ENCODE assay signal across 16 cellular contexts in the genomic region with DNA sequence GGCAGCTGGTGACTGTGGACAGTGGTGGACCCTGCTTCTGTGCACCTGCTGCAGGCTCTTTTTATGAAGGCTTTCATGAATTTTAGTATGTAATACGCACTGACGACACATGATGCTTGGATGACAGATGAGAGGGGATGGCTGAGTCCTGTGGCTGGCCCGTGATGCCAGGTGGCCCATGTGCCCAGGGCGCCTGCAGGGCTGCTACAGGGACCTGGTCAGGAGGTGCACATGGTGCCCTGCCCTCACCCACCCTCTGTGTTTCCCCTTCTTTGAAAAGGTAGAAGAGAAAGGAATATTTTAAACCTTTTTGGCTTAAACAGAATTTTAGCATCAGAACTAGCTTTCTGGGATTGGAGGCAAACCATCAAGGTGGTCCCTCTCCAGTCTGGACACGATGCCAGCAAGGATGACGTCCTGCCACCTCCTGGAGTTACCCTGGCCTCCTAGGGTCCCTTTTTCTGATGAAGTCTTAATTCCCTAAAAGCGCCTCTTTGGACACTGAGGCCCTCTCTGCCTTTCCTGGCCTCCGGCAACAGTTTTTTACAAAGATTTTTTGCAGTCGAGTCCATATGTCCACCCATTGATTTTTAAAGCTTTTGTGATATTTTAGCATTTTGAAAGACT. TPM values are rescaled to one million over a fixed set of nuclear protein-coding genes. Genes with fewer than 3 reads are reported as not detected.
A peak's percentile ranks its signal among the peaks of the same experiment; 100 is the strongest.
DNase-seq lines count a peak whose midpoint lies in the region; ATAC-seq and TF ChIP-seq lines count a peak whose summit lies in the region.
"Had no signal": no experiment of that assay in that cellular context is flagged by ENCODE, and none has a peak within 500 bp of the region (broad histone marks: within the 10 kb centered on the region; RNA-seq: fewer than 3 reads in every experiment).

No MANE protein-coding gene starts in this region.

- peaks cover 5 to 11% (median 9%) of the 10 kb centered on the region in 4 donors for H3K4me1 Mint-ChIP-seq in CD4-positive, alpha-beta memory T cell

- intact Hi-C loops in CD4-positive, alpha-beta memory T cell (cut with micrococcal nuclease), result no loop called here

- H3K27ac ChIP-seq in AG04450 (ENCODE audit: low read depth, low read length) (peak overlapping the region; percentile 11), VCaP (peak overlapping the region; percentile 38; the same call in 1 of the 2 replicates)
- H3K27ac ChIP-seq in CD4-positive, alpha-beta memory T cell (ENCODE audit: low read depth, low read length), result no peak overlapping the region

- H3K9me3 Mint-ChIP-seq in CD4-positive, alpha-beta memory T cell, result no peaks in the 10 kb centered on the region
- H3K9me3 Mint-ChIP-seq: central memory CD8-positive, alpha-beta T cell; nephron had no signal

- H3K9me3 ChIP-seq in AG04450 (ENCODE audit: control insufficient read depth, insufficient read depth, low read length), result no peaks in the 10 kb centered on the region; the same call in 1 of the 2 replicates
- H3K9me3 ChIP-seq in CD4-positive, alpha-beta memory T cell (ENCODE audit: control insufficient read depth in 1 of 2, low read length in 2 of 2), result no peaks in the 10 kb centered on the region
- H3K9me3 ChIP-seq: HAP-1, MG63 had no signal

- DNase-seq in AG04450 (ENCODE audit: low read depth, low spot score) (no peak), left lobe of liver (ENCODE audit: low spot score) (no peak), NCI-H82 (lab: John Stamatoyannopoulos, UW) (no peak), omental fat pad (ENCODE audit: low spot score) (no peak)
- peak in 1 of 5 donors; percentile 16 for DNase-seq in CD4-positive, alpha-beta memory T cell
- DNase-seq in stimulated activated CD4-positive, alpha-beta T cell treated with anti-CD3 and anti-CD28 coated beads, Interleukin-4, amount 100 ng/mL, for 1 hour, result no peak
- DNase-seq: activated CD4-positive, alpha-beta T cell treated with anti-CD3 and anti-CD28 coated beads for 4 hours; activated effector memory CD4-positive, alpha-beta T cell treated with anti-CD3 and anti-CD28 coated beads, Interleukin-2, amount 50 U/mL, for 16 hours; MG63; NCI-H2029 treated with DMSO at 0.1 percent for 48 hours; NCI-H774 had no signal

- H3K27ac Mint-ChIP-seq in CD4-positive, alpha-beta memory T cell, result peak overlapping the region in 4 of 7 donors; percentile 46 to 72 (median 60)

- peaks cover 10 to 57% of the 10 kb centered on the region in 2 donors for H3K36me3 Mint-ChIP-seq in CD4-positive, alpha-beta memory T cell

- TF ChIP-seq CTCF in AG04450 (IDR thresholded peaks at IDR 0.05; ENCODE audit: low read depth, low read length) (no peak), VCaP (conservative IDR thresholded peaks at IDR 0.05) (no peak), omental fat pad (IDR thresholded peaks at IDR 0.05) (no peak)

- H3K4me3 Mint-ChIP-seq in CD4-positive, alpha-beta memory T cell, result no peak overlapping the region
- H3K4me3 Mint-ChIP-seq: central memory CD8-positive, alpha-beta T cell had no signal

- no peaks in the 10 kb centered on the region for H3K27me3 ChIP-seq in AG04450 (ENCODE audit: control insufficient read depth, insufficient read depth, low read length)
- H3K27me3 ChIP-seq in CD4-positive, alpha-beta memory T cell (ENCODE audit: insufficient read depth, low read length), result no peaks in the 10 kb centered on the region
- H3K27me3 ChIP-seq: MG63 had no signal

- no peak overlapping the region for H3K4me3 ChIP-seq in AG04450 (ENCODE audit: low read depth, low read length)
- H3K4me3 ChIP-seq in CD4-positive, alpha-beta memory T cell (ENCODE audit: low read length in 2 of 2), result no peak overlapping the region
- H3K4me3 ChIP-seq: HAP-1, MG63 had no signal

- ATAC-seq in left lobe of liver (peak; percentile 1), omental fat pad (ENCODE audit: low FRiP score) (no peak), GM18517 (IDR thresholded peaks at IDR 0.05; ENCODE audit: unreplicated experiment) (no peak)

- POLR2A ChIA-PET in AG04450 (lab: Yijun Ruan, JAX), result no interaction called here
- POLR2A ChIA-PET in CD4-positive, alpha-beta memory T cell (lab: Charles Lee; ENCODE audit: partially characterized antibody), result interaction anchor here (0.6 to 1.3 kb wide), 4 partner anchors 20 to 90 kb away, joined by 3 to 4 read pairs (median 3); partner anchors contain the start of gene TANGO2

- CTCF ChIA-PET in AG04450 (lab: Charles Lee), result interaction anchor here (1.0 kb wide), 1 partner anchor 20 kb away, joined by 3 read pairs; no protein-coding TSS in a partner anchor
- CTCF ChIA-PET in CD4-positive, alpha-beta memory T cell (lab: Charles Lee; ENCODE audit: partially characterized antibody), result interaction anchor here (0.7 kb wide), 1 partner anchor 136 kb away, joined by 4 read pairs; no protein-coding TSS in a partner anchor

- peaks cover 73% of the 10 kb centered on the region for H3K36me3 ChIP-seq in CD4-positive, alpha-beta memory T cell (ENCODE audit: insufficient read depth, low read length)

- H3K4me1 ChIP-seq in CD4-positive, alpha-beta memory T cell (ENCODE audit: insufficient read depth, low read length), result peaks cover 6% of the 10 kb centered on the region
- H3K4me1 ChIP-seq: HAP-1 had no signal

- no peaks in the 10 kb centered on the region for H3K27me3 Mint-ChIP-seq in CD4-positive, alpha-beta memory T cell
- H3K27me3 Mint-ChIP-seq: central memory CD8-positive, alpha-beta T cell had no signal

RNA-seq across cellular contexts. Expression of gene RANBP1, which starts 5.4 kb away (rescaled TPM):
- 154 and 174 TPM in 2 replicates for polyA plus RNA-seq in AG04450 (2011; rRNA removed)
- 102 and 126 TPM in 2 replicates for polyA minus RNA-seq in AG04450 (2011; rRNA and poly(A)+ RNA removed)
- 10 to 100 TPM; 61.9 to 67.9 TPM for total RNA-seq in CD4-positive, alpha-beta memory T cell
- polyA plus RNA-seq in CD4-positive, alpha-beta memory T cell, result 100 to 1,000 TPM in 1 of 2 donors, 10 to 100 TPM in 1; 87.0 to 111 TPM
- total RNA-seq in left lobe of liver (47.0 TPM), omental fat pad (100 to 1,000 TPM; 146 to 285 (median 159) TPM)

RNA-seq across cellular contexts. Expression of gene TRMT2A, which starts 6.6 kb away (rescaled TPM):
- polyA plus RNA-seq in AG04450 (2011; rRNA removed), result 15.6 and 20.4 TPM in 2 replicates
- polyA minus RNA-seq in AG04450 (2011; rRNA and poly(A)+ RNA removed), result 28.4 and 36.5 TPM in 2 replicates
- 100 to 1,000 TPM; 110 to 126 TPM for total RNA-seq in CD4-positive, alpha-beta memory T cell
- polyA plus RNA-seq in CD4-positive, alpha-beta memory T cell, result 10 to 100 TPM; 28.0 to 37.5 TPM
- total RNA-seq in left lobe of liver (36.7 TPM), omental fat pad (10 to 100 TPM; 32.4 to 58.5 (median 49.0) TPM)

RNA-seq across cellular contexts. Expression of gene ZDHHC8, which starts 21.1 kb away (rescaled TPM):
- 13.5 and 21.9 TPM in 2 replicates for polyA plus RNA-seq in AG04450 (2011; rRNA removed)
- 12.4 and 15.7 TPM in 2 replicates for polyA minus RNA-seq in AG04450 (2011; rRNA and poly(A)+ RNA removed)
- 10 to 100 TPM; 80.0 to 81.7 TPM for total RNA-seq in CD4-positive, alpha-beta memory T cell
- 1 to 10 TPM; 1.0 to 7.0 TPM for polyA plus RNA-seq in CD4-positive, alpha-beta memory T cell
- 37.3 TPM for total RNA-seq in left lobe of liver
- 10 to 100 TPM in 3 of 4 donors, 1 to 10 TPM in 1; 9.5 to 23.3 (median 16.4) TPM for total RNA-seq in omental fat pad

RNA-seq across cellular contexts. Expression of gene DGCR8, which starts 30.4 kb away (rescaled TPM):
- polyA plus RNA-seq in AG04450 (2011; rRNA removed), result 22.0 and 22.8 TPM in 2 replicates
- 31.4 and 34.2 TPM in 2 replicates for polyA minus RNA-seq in AG04450 (2011; rRNA and poly(A)+ RNA removed)
- 10 to 100 TPM; 47.6 to 48.2 TPM for total RNA-seq in CD4-positive, alpha-beta memory T cell
- 1 to 10 TPM; 2.2 to 5.1 TPM for polyA plus RNA-seq in CD4-positive, alpha-beta memory T cell
- total RNA-seq in left lobe of liver (26.9 TPM), omental fat pad (10 to 100 TPM; 16.9 to 33.5 (median 24.1) TPM)

RNA-seq across cellular contexts. Expression of gene CCDC188, which starts 40.4 kb away (rescaled TPM):
- polyA plus RNA-seq in AG04450 (2011; rRNA removed), result not detected in 2 replicates
- not detected in 2 replicates for polyA minus RNA-seq in AG04450 (2011; rRNA and poly(A)+ RNA removed)
- total RNA-seq in CD4-positive, alpha-beta memory T cell, result not detected
- polyA plus RNA-seq in CD4-positive, alpha-beta memory T cell, result not detected
- total RNA-seq in left lobe of liver, result not detected
- 1 to 10 TPM in 1 of 4 donors, under 1 TPM in 2, not detected in 1; 0.28 to 1.8 (median 0.56) TPM for total RNA-seq in omental fat pad
